In genomic region chr3:69420781-69421520, GRCh38 we compare ENCODE assay signal across 20 cellular contexts. TPM values are rescaled to one million over a fixed set of nuclear protein-coding genes. Genes with fewer than 3 reads are reported as not detected.
DNase-seq lines count a peak whose midpoint lies in the region; ATAC-seq, FAIRE-seq and TF ChIP-seq lines count a peak whose summit lies in the region.
"Had no signal": no experiment of that assay in that cellular context is flagged by ENCODE, and none has a peak within 500 bp of the region (broad histone marks: within the 10 kb centered on the region; RNA-seq: fewer than 3 reads in every experiment).

No MANE protein-coding gene starts in this region.

- FAIRE-seq in H1 (lab: Jason Lieb, UNC) (no peak), keratinocyte (lab: Jason Lieb, UNC) (no peak)
- FAIRE-seq: GM19239, TTC549 had no signal

- H3K4me2 ChIP-seq in H1 (ENCODE audit: insufficient read depth in 1 of 2, low read depth in 2 of 2, low read length in 2 of 2) (no peak overlapping the region), keratinocyte (ENCODE audit: control insufficient read depth, extremely low read depth, insufficient read depth, low read depth, low read length) (no peak overlapping the region)
- H3K4me2 ChIP-seq: BLaER1, KMS-11 had no signal

- H2BK15ac ChIP-seq in H1 (ENCODE audit: low read length): no peak overlapping the region

- H3K27ac ChIP-seq in H1 (ENCODE audit: low read depth, low read length) (no peak overlapping the region), keratinocyte (ENCODE audit: control insufficient read depth, insufficient read depth, low read length) (peak overlapping the region; percentile 17), thyroid gland (peak overlapping the region in 2 of 3 donors; percentile 38 to 46)
- H3K27ac ChIP-seq: BLaER1, KMS-11 had no signal

- ATAC-seq in activated naive CD4-positive, alpha-beta T cell treated with anti-CD3 and anti-CD28 coated beads, Interleukin-2, amount 50 U/mL, for 72 hours: no peak
- ATAC-seq in GM18907 (IDR thresholded peaks at IDR 0.05; ENCODE audit: unreplicated experiment): no peak
- ATAC-seq: activated T-cell treated with anti-CD3 and anti-CD28 coated beads, Interleukin-2, amount 50 U/mL, for 4 hours; left colon; naive thymus-derived CD4-positive, alpha-beta T cell had no signal

- no peaks in the 10 kb centered on the region for H3K4me1 Mint-ChIP-seq in type B pancreatic cell (ENCODE audit: unreplicated experiment)

- TF ChIP-seq CTCF in H1 (IDR thresholded peaks at IDR 0.05; ENCODE audit: control extremely low read depth in 1 of 3, insufficient read depth in 1 of 3, low read depth in 1 of 3, low read length in 3 of 3) (no peak), keratinocyte (optimal IDR thresholded peaks at IDR 0.05 in 1 of 3, IDR thresholded peaks at IDR 0.05 in 1 of 3, conservative IDR thresholded peaks at IDR 0.05 in 1 of 3; ENCODE audit: extremely low read depth in 1 of 3, insufficient read depth in 2 of 3, low read length in 3 of 3) (no peak), thyroid gland (IDR thresholded peaks at IDR 0.05) (no peak), type B pancreatic cell (conservative IDR thresholded peaks at IDR 0.05) (no peak)

- peak overlapping the region; percentile 9; the same call in 1 of the 2 replicates for H4K8ac ChIP-seq in H1 (ENCODE audit: extremely low read depth, insufficient read depth, low read length)

- H3K4ac ChIP-seq in H1 (replicated peaks; ENCODE audit: insufficient read length, low read depth, low read length): no peak overlapping the region

- no peaks in the 10 kb centered on the region for H3K79me1 ChIP-seq in H1 (ENCODE audit: low read depth, low read length)

- H3K27ac Mint-ChIP-seq in activated naive CD4-positive, alpha-beta T cell treated with anti-CD3 and anti-CD28 coated beads, Interleukin-2, amount 50 U/mL, for 72 hours: no peak overlapping the region
- no peak overlapping the region for H3K27ac Mint-ChIP-seq in type B pancreatic cell
- H3K27ac Mint-ChIP-seq: naive thymus-derived CD4-positive, alpha-beta T cell had no signal

- no peak overlapping the region for H2BK20ac ChIP-seq in H1 (ENCODE audit: low read length)

- no peak overlapping the region for H3K56ac ChIP-seq in H1 (replicated peaks; ENCODE audit: insufficient read length, low read depth, low read length)

- H2AFZ ChIP-seq in H1 (ENCODE audit: low read length): no peak overlapping the region
- no peak overlapping the region for H2AFZ ChIP-seq in keratinocyte (ENCODE audit: control insufficient read depth, low read length)

- CTCF ChIA-PET in H1 (lab: Charles Lee; ENCODE audit: partially characterized antibody): interaction anchor here (1.1 to 8.1 kb wide), 4 partner anchors 11 to 259 kb away, joined by 3 to 94 read pairs (median 52); no protein-coding TSS in a partner anchor

- intact Hi-C loops in thyroid gland (cut with DNase I): no loop called here

- no peaks in the 10 kb centered on the region for H3K27me3 ChIP-seq in H1 (replicated peaks in 1 of 4; ENCODE audit: control insufficient read depth in 3 of 4, extremely low read depth in 1 of 4, insufficient read depth in 3 of 4, low read length in 3 of 4)
- H3K27me3 ChIP-seq in keratinocyte (ENCODE audit: control insufficient read depth, extremely low read depth, insufficient read depth, low read length): no peaks in the 10 kb centered on the region
- no peaks in the 10 kb centered on the region for H3K27me3 ChIP-seq in thyroid gland
- H3K27me3 ChIP-seq: BLaER1 had no signal

- POLR2A ChIA-PET in H1 (lab: Charles Lee; ENCODE audit: partially characterized antibody): no interaction called here

- dilution Hi-C loops in keratinocyte (cut with MboI; ENCODE audit: extremely low pct_ligation_motif_present, low sequenced_read_pairs): no loop called here

- no peak overlapping the region for H4K91ac ChIP-seq in H1 (replicated peaks; ENCODE audit: insufficient read length, low read length)

- H2AK5ac ChIP-seq in H1 (ENCODE audit: low read depth, low read length): no peak overlapping the region

- H4K20me1 ChIP-seq in H1 (replicated peaks in 1 of 2; ENCODE audit: control insufficient read depth in 1 of 2, insufficient read depth in 2 of 2, low read length in 2 of 2) (no peaks in the 10 kb centered on the region), keratinocyte (ENCODE audit: control insufficient read depth, extremely low read depth, insufficient read depth, low read length) (no peaks in the 10 kb centered on the region)
- H4K20me1 ChIP-seq: BLaER1 had no signal

- peaks cover 0 to 6% of the 10 kb centered on the region in 2 donors for H3K36me3 Mint-ChIP-seq in activated naive CD4-positive, alpha-beta T cell treated with anti-CD3 and anti-CD28 coated beads, Interleukin-2, amount 50 U/mL, for 72 hours
- H3K36me3 Mint-ChIP-seq in type B pancreatic cell: no peaks in the 10 kb centered on the region
- H3K36me3 Mint-ChIP-seq: naive thymus-derived CD4-positive, alpha-beta T cell had no signal

- no peak overlapping the region for H3K9ac ChIP-seq in H1 (replicated peaks in 1 of 4; ENCODE audit: extremely low read depth in 1 of 4, low read depth in 3 of 4, low read length in 3 of 4)
- H3K9ac ChIP-seq in keratinocyte (ENCODE audit: control insufficient read depth, extremely low read depth, insufficient read depth, low read length): no peak overlapping the region
- H3K9ac ChIP-seq: BLaER1, KMS-11 had no signal

- no peak overlapping the region for H3K4me3 Mint-ChIP-seq in type B pancreatic cell
- H3K4me3 Mint-ChIP-seq: activated T-cell treated with anti-CD3 and anti-CD28 coated beads, Interleukin-2, amount 50 U/mL, for 4 hours; naive thymus-derived CD4-positive, alpha-beta T cell had no signal

- no peak overlapping the region for H3K18ac ChIP-seq in H1 (ENCODE audit: extremely low read depth, low read length)

- H3K79me2 ChIP-seq in H1 (ENCODE audit: control insufficient read depth in 1 of 2, insufficient read depth in 2 of 2, low read length in 2 of 2) (no peaks in the 10 kb centered on the region), keratinocyte (ENCODE audit: control insufficient read depth, insufficient read depth, low read length) (peaks cover 42% of the 10 kb centered on the region)

- no peaks in the 10 kb centered on the region for H3K9me1 ChIP-seq in keratinocyte (ENCODE audit: control insufficient read depth, extremely low read depth, insufficient read depth, low read length)

- WGBS in H1 (ENCODE audit: extremely low coverage in 1 of 2, insufficient coverage in 1 of 2, insufficient read length in 1 of 2, insufficient replicate concordance in 2 of 2, low coverage in 1 of 2, low lambda C conversion rate in 2 of 2, missing lambda C conversion rate in 1 of 2), 2 experiments: 75% methylated on average over 5 of the region's 5 CpGs; no CpG with 5 or more reads in 1 of the 2 experiments
- 68 to 76% methylated on average over 5 of the region's 5 CpGs for WGBS in thyroid gland, 2 donors

- TF ChIP-seq EP300 in H1 (IDR thresholded peaks at IDR 0.05; ENCODE audit: borderline replicate concordance in 1 of 2, low read depth in 2 of 2, low read length in 2 of 2): no peak

- H3K23ac ChIP-seq in H1 (ENCODE audit: insufficient read length): no peak overlapping the region

- H2BK5ac ChIP-seq in H1 (ENCODE audit: low read depth, low read length): no peak overlapping the region

- TF ChIP-seq POLR2A in H1 (IDR thresholded peaks at IDR 0.05; ENCODE audit: control extremely low read depth in 1 of 2, low read depth in 2 of 2, low read length in 2 of 2): no peak
- TF ChIP-seq POLR2A in thyroid gland (IDR thresholded peaks at IDR 0.05): no peak

- no peak overlapping the region for H3K4me3 ChIP-seq in H1 (ENCODE audit: extremely low read depth in 1 of 4, insufficient read depth in 2 of 4, low read depth in 3 of 4, low read length in 4 of 4)
- H3K4me3 ChIP-seq in keratinocyte (ENCODE audit: control insufficient read depth in 2 of 3, extremely low read depth in 1 of 3, insufficient read depth in 2 of 3, low read depth in 1 of 3, low read length in 3 of 3): no peak overlapping the region
- H3K4me3 ChIP-seq in thyroid gland (replicated peaks in 1 of 3): no peak overlapping the region
- H3K4me3 ChIP-seq: BLaER1 had no signal

- H3K9me3 ChIP-seq in H1 (ENCODE audit: insufficient read depth in 2 of 2, low read depth in 1 of 2, low read length in 1 of 2) (no peaks in the 10 kb centered on the region), keratinocyte (ENCODE audit: control insufficient read depth, low read depth, low read length) (no peaks in the 10 kb centered on the region), thyroid gland (no peaks in the 10 kb centered on the region)
- H3K9me3 ChIP-seq: BLaER1 had no signal

- no peaks in the 10 kb centered on the region for H3K9me3 Mint-ChIP-seq in activated naive CD4-positive, alpha-beta T cell treated with anti-CD3 and anti-CD28 coated beads, Interleukin-2, amount 50 U/mL, for 72 hours
- H3K9me3 Mint-ChIP-seq in type B pancreatic cell: no peaks in the 10 kb centered on the region

- H2BK12ac ChIP-seq in H1 (ENCODE audit: low read depth, low read length): no peak overlapping the region

- no peak overlapping the region for H4K5ac ChIP-seq in H1 (ENCODE audit: insufficient read length, low read depth, low read length)

- H3K14ac ChIP-seq in H1 (ENCODE audit: insufficient read length): no peak overlapping the region

- H3K27me3 Mint-ChIP-seq in type B pancreatic cell: no peaks in the 10 kb centered on the region

- no peak for TF ChIP-seq RAD21 in H1 (IDR thresholded peaks at IDR 0.05 in 1 of 2, conservative IDR thresholded peaks at IDR 0.05 in 1 of 2; ENCODE audit: low read depth in 2 of 2, low read length in 2 of 2)

- no peaks in the 10 kb centered on the region for H3K23me2 ChIP-seq in H1 (ENCODE audit: low read depth, low read length)

- H2BK120ac ChIP-seq in H1 (replicated peaks; ENCODE audit: low read depth, low read length): no peak overlapping the region

- DNase-seq in NCI-H226 (peak; percentile 13), H1 (ENCODE audit: low read depth in 1 of 2, low spot score in 2 of 2) (no peak), keratinocyte (ENCODE audit: low read depth, low spot score) (no peak), thyroid gland (no peak), type B pancreatic cell (ENCODE audit: extremely low spot score, unreplicated experiment) (no peak)
- DNase-seq in activated naive CD4-positive, alpha-beta T cell treated with anti-CD3 and anti-CD28 coated beads, Interleukin-2, amount 50 U/mL, for 72 hours (ENCODE audit: low spot score in 2 of 2): no peak
- DNase-seq: activated CD4-positive, alpha-beta T cell treated with anti-CD3 and anti-CD28 coated beads, Interleukin-2, amount 50 U/mL, for 4 hours; activated T-cell treated with anti-CD3 and anti-CD28 coated beads, Interleukin-2, amount 50 U/mL, for 4 hours; DMS153; hypothalamus; left colon; naive thymus-derived CD4-positive, alpha-beta T cell; NCI-H146; NCI-H510A; stimulated activated CD4-positive, alpha-beta T cell treated with anti-CD3 and anti-CD28 coated beads, Interleukin-2, amount 100 ng/mL, for 24 hours had no signal

- no peaks in the 10 kb centered on the region; a peak in 1 of 7 replicates for H3K4me1 ChIP-seq in H1 (replicated peaks in 1 of 4; ENCODE audit: control insufficient read depth in 3 of 4, insufficient read depth in 4 of 4, low read length in 3 of 4)
- peaks cover 23% of the 10 kb centered on the region for H3K4me1 ChIP-seq in keratinocyte (ENCODE audit: control insufficient read depth, extremely low read depth, insufficient read depth, low read length)
- H3K4me1 ChIP-seq in thyroid gland: peaks cover 8 to 27% of the 10 kb centered on the region in 2 donors
- H3K4me1 ChIP-seq: BLaER1 had no signal

- H3K36me3 ChIP-seq in H1 (ENCODE audit: control insufficient read depth in 2 of 4, insufficient read depth in 4 of 4, low read length in 3 of 4): no peaks in the 10 kb centered on the region
- peaks cover 0 to 5% of the 10 kb centered on the region in 2 experiments for H3K36me3 ChIP-seq in keratinocyte (ENCODE audit: control insufficient read depth in 2 of 2, extremely low read depth in 1 of 2, insufficient read depth in 2 of 2, low read length in 2 of 2)
- H3K36me3 ChIP-seq in thyroid gland: no peaks in the 10 kb centered on the region
- H3K36me3 ChIP-seq: BLaER1 had no signal

RNA-seq across cellular contexts. Expression of gene FRMD4B, which starts 35.1 kb away (rescaled TPM):
- total RNA-seq in H1 (2021; fragmentation: NEBNext Ultra II Directional; extraction: Animal tissue kit (Norgen Biotek cat#: 25700)): 5.4 and 7.2 TPM in 2 replicates
- 2.0 and 2.7 TPM in 2 replicates for polyA plus RNA-seq in H1 (2011; rRNA removed)
- polyA plus RNA-seq in H1 (2011; cell fraction: cytosol; rRNA removed): 3.2 TPM
- 4.5 TPM for polyA plus RNA-seq in H1 (2011; cell fraction: nucleus; rRNA removed)
- polyA plus RNA-seq in H1 (2012, experiment 1 of 2): 3.9 to 4.5 TPM (median 4.0 TPM) in 4 replicates
- 0.71 TPM for polyA plus RNA-seq in H1 (2012, experiment 2 of 2)
- 4.5 TPM for polyA plus RNA-seq in H1 (2013, experiment 1 of 2)
- polyA plus RNA-seq in H1 (2013, experiment 2 of 2): 4.0 TPM
- polyA minus RNA-seq in H1 (2011; rRNA and poly(A)+ RNA removed): 7.5 and 9.2 TPM in 2 replicates
- 4.3 TPM for polyA minus RNA-seq in H1 (2011; cell fraction: cytosol; rRNA and poly(A)+ RNA removed)
- 16.0 TPM for polyA minus RNA-seq in H1 (2011; cell fraction: nucleus; rRNA and poly(A)+ RNA removed)
- 34.7 to 48.3 TPM (median 48.0 TPM) in 3 replicates for polyA plus RNA-seq in keratinocyte
- polyA plus RNA-seq in keratinocyte (2011; ENCODE audit: low read depth): 27.1 TPM
- polyA plus RNA-seq in keratinocyte (2011; cell fraction: cytosol; rRNA removed): 24.3 and 38.0 TPM in 2 replicates
- polyA plus RNA-seq in keratinocyte (2011; cell fraction: nucleus; rRNA removed): 57.8 and 61.8 TPM in 2 replicates
- 34.0 and 37.6 TPM in 2 replicates for polyA plus RNA-seq in keratinocyte (2012; ENCODE audit: low replicate concordance)
- 49.1 to 82.5 TPM (median 65.5 TPM) in 3 replicates for polyA minus RNA-seq in keratinocyte
- 30.9 TPM for polyA minus RNA-seq in keratinocyte (2011; cell fraction: cytosol; rRNA and poly(A)+ RNA removed)
- polyA minus RNA-seq in keratinocyte (2011; cell fraction: nucleus; rRNA and poly(A)+ RNA removed): 75.4 and 151 TPM in 2 replicates
- 100 to 1,000 TPM; 109 to 224 (median 161) TPM for total RNA-seq in thyroid gland
- 10 to 100 TPM in 1 of 2 donors, 1 to 10 TPM in 1; 1.7 to 34.5 TPM for total RNA-seq in activated naive CD4-positive, alpha-beta T cell treated with anti-CD3 and anti-CD28 coated beads, Interleukin-2, amount 50 U/mL, for 72 hours
- total RNA-seq in type B pancreatic cell (ENCODE audit: low replicate concordance): 37.4 and 38.7 TPM in 2 replicates
